In the genomic region with DNA sequence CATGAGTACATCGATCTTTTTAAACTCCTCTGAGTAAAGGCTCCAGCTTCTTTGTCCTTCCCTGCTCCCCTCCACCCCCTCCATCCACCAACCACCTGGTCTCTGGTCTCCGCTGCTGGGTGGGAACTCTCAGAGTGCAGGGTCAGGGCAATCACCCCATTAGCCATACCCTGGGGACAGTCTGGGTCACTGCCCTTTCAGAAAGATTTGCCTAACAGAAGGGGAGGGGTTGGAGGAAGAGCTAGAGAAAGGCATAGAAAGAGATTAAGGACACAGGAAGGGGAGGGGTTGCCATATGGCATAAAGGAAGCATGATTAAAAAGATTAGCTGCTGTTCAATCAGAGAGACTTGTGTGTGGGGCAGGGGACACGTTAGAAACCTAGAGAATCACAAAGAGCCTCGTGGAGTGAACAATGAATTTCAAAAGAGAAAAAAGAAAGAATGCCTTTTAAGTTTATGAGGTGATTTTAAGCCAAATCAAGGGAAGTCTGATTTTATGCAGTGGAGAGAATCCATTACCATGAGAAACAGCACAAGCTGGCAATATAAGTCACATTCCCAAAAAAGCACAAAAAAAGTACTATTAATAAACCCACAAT, we compare ENCODE assay signal across 11 cellular contexts.
A peak's percentile ranks its signal among the peaks of the same experiment; 100 is the strongest.
DNase-seq lines count a peak whose midpoint lies in the region; ATAC-seq, FAIRE-seq and TF ChIP-seq lines count a peak whose summit lies in the region.
"Had no signal": no experiment of that assay in that cellular context is flagged by ENCODE, and none has a peak within 500 bp of the region (broad histone marks: within the 10 kb centered on the region; RNA-seq: fewer than 3 reads in every experiment).

No MANE protein-coding gene starts in this region.

- H3K36me3 Mint-ChIP-seq in Calu3 (ENCODE audit: insufficient read depth, unreplicated experiment): no peaks in the 10 kb centered on the region

- CTCF ChIA-PET in Calu3 (lab: Charles Lee): no interaction called here

- no TSS peak for BruUV-seq in Calu3 (replicated peaks; lab: Mats Ljungman, UMichigan)

- peak overlapping the region; percentile 40 for H3K4me2 ChIP-seq in Karpas-422 (ENCODE audit: low read depth, low read length, poor library complexity, severe bottlenecking)

- no peak for DNase-seq in GM18507 (ENCODE audit: extremely low spot score, insufficient read length, low read depth)
- peak; percentile 70 for DNase-seq in Karpas-422
- peak; percentile 72 for DNase-seq in islet precursor cell
- DNase-seq in DMS153 treated with DMSO at 0.1 percent for 48 hours (lab: John Stamatoyannopoulos, UW; ENCODE audit: unreplicated experiment): no peak
- no peak for DNase-seq in SKM-1 treated with dmso at 0.1 percent for 144 hours (lab: John Stamatoyannopoulos, UW; ENCODE audit: unreplicated experiment)
- DNase-seq in Calu3: no peak
- DNase-seq in activated effector memory CD4-positive, alpha-beta T cell treated with Interleukin-2 at 50 U/mL for 16 hours: no peak
- DNase-seq: midbrain had no signal

- peak overlapping the region; percentile 15; the same call in 1 of the 2 replicates for H3K4me3 ChIP-seq in Karpas-422 (ENCODE audit: low read length)

- H2AFZ ChIP-seq in Karpas-422 (ENCODE audit: low read length): peak overlapping the region; percentile 33; the same call in 1 of the 2 replicates

- H3K27me3 ChIP-seq in Karpas-422 (ENCODE audit: low read length): no peaks in the 10 kb centered on the region

- H3K27ac Mint-ChIP-seq in Calu3 (ENCODE audit: unreplicated experiment): no peak overlapping the region

- H4K20me1 ChIP-seq in Karpas-422 (ENCODE audit: insufficient read depth, low read depth, low read length): no peaks in the 10 kb centered on the region

- no peaks in the 10 kb centered on the region for H3K79me2 ChIP-seq in Karpas-422 (ENCODE audit: low read length)

- H3K9ac ChIP-seq in Karpas-422 (ENCODE audit: low read length): 0 out of 2 replicates have a peak overlapping the region, but pooled peaks have one; percentile 11

- H3K4me1 ChIP-seq in Karpas-422 (ENCODE audit: low read length): peaks cover 15% of the 10 kb centered on the region

- H3K36me3 ChIP-seq in Karpas-422 (ENCODE audit: insufficient read depth, low read length): no peaks in the 10 kb centered on the region

- H3K27me3 Mint-ChIP-seq in Calu3 (ENCODE audit: unreplicated experiment): no peaks in the 10 kb centered on the region

- peak; percentile 80 for ATAC-seq in GM21825 (IDR thresholded peaks at IDR 0.05; ENCODE audit: unreplicated experiment)

- no peak for TF ChIP-seq CTCF in Calu3 (IDR thresholded peaks at IDR 0.05; ENCODE audit: unreplicated experiment)

- FAIRE-seq in GM18507 (lab: Jason Lieb, UNC): peak; percentile 84
- FAIRE-seq: G401.6, RCC 7860 had no signal

- no peak overlapping the region for H3K27ac ChIP-seq in Karpas-422 (ENCODE audit: low read length)

- H3K9me3 Mint-ChIP-seq in Calu3 (ENCODE audit: low read depth, unreplicated experiment): no peaks in the 10 kb centered on the region

- intact Hi-C loops in Calu3 (cut with micrococcal nuclease; ENCODE audit: unreplicated experiment): no loop called here

- H3K4me3 Mint-ChIP-seq in Calu3 (ENCODE audit: low read depth, unreplicated experiment): no peak overlapping the region

- no peaks in the 10 kb centered on the region for H3K9me3 ChIP-seq in Karpas-422 (ENCODE audit: low read length)

- peaks cover 21% of the 10 kb centered on the region for H3K4me1 Mint-ChIP-seq in Calu3 (ENCODE audit: low read depth, unreplicated experiment)

- H3K9me2 ChIP-seq in Karpas-422 (replicated peaks; ENCODE audit: insufficient read depth, low read length): no peaks in the 10 kb centered on the region

Comparison
In these comparisons a context has a peak if more than half of its experiments do, and no peak if none do; other contexts are left out.
1. DNase-seq: peak in Karpas-422 (single experiment) and islet precursor cell (single experiment); none in GM18507 (single experiment), DMS153 treated with DMSO at 0.1 percent for 48 hours (single experiment), SKM-1 treated with dmso at 0.1 percent for 144 hours (single experiment), Calu3 (single experiment) and activated effector memory CD4-positive, alpha-beta T cell treated with Interleukin-2 at 50 U/mL for 16 hours (single experiment).